In the genomic region with DNA sequence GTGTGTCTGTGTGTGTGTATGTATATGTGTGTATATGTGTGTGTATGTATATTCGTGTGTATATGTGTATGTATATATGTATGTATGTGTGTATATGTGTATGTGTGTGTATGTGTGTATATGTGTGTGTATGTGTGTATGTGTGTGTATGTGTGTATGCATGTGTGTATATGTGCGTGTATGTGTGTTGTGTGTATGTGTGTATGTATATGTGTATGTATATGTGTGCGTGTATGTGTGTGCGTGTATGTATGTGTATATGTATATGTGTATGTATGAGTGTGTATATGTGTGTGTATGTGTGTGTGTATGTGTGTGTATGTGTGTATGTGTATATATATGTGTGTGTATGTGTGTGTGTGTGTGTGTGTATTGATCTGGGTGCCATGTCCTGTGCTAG, we compare ENCODE assay signal across 33 cellular contexts. TPM values are rescaled to one million over a fixed set of nuclear protein-coding genes. Genes with fewer than 3 reads are reported as not detected.
"Had no signal": no experiment of that assay in that cellular context is flagged by ENCODE, and none has a peak within 500 bp of the region (broad histone marks: within the 10 kb centered on the region; RNA-seq: fewer than 3 reads in every experiment).

No MANE protein-coding gene starts in this region.

- H3K36me3 ChIP-seq: left lung, lower lobe of right lung, ovary, right atrium auricular region, right lobe of liver, suprapubic skin, thoracic aorta, tibial artery, upper lobe of right lung, uterus had no signal

- H3K9me3 ChIP-seq: lower lobe of right lung, ovary, right lobe of liver, suprapubic skin, thoracic aorta, upper lobe of right lung, uterus had no signal

- H3K4me1 ChIP-seq: left lung, lower lobe of right lung, right atrium auricular region, right lobe of liver, suprapubic skin, upper lobe of right lung, uterus had no signal

- FAIRE-seq: islet of Langerhans, kidney had no signal

- H3K27ac ChIP-seq: left lung, lower lobe of right lung, ovary, right atrium auricular region, right lobe of liver, suprapubic skin, thoracic aorta, tibial artery, upper lobe of right lung, uterus had no signal

- H3K9me3 Mint-ChIP-seq: immature natural killer cell; naive thymus-derived CD8-positive, alpha-beta T cell had no signal

- H3K4me1 Mint-ChIP-seq: immature natural killer cell; naive thymus-derived CD8-positive, alpha-beta T cell; nephron; neural crest cell; stimulated activated memory B cell treated with anti-CD40 and anti-IgM and Interleukin-4, amounts not matched to agents 10 μg/mL and 1 μg/mL and 100 μg/mL, for 72 hours had no signal

- H3K4me3 Mint-ChIP-seq: immature natural killer cell; naive thymus-derived CD8-positive, alpha-beta T cell; nephron; neural crest cell; stimulated activated memory B cell treated with anti-CD40 and anti-IgM and Interleukin-4, amounts not matched to agents 10 μg/mL and 1 μg/mL and 100 μg/mL, for 72 hours had no signal

- H3K27ac Mint-ChIP-seq: immature natural killer cell; naive thymus-derived CD8-positive, alpha-beta T cell; nephron; progenitor cell of endocrine pancreas; stimulated activated memory B cell treated with anti-CD40 and anti-IgM and Interleukin-4, amounts not matched to agents 10 μg/mL and 1 μg/mL and 100 μg/mL, for 72 hours had no signal

- H3K4me3 ChIP-seq: left lung, lower lobe of right lung, ovary, right atrium auricular region, right lobe of liver, smooth muscle cell, suprapubic skin, thoracic aorta, tibial artery, upper lobe of right lung, uterus had no signal

- H3K4me2 ChIP-seq: smooth muscle cell had no signal

- H3K27me3 ChIP-seq: left lung, ovary, right atrium auricular region, suprapubic skin, tibial artery, uterus had no signal

- H3K27me3 Mint-ChIP-seq: progenitor cell of endocrine pancreas had no signal

- DNase-seq: immature natural killer cell; kidney; left colon; left lung; lower lobe of right lung; mammary epithelial cell; mesenchymal stem cell; naive thymus-derived CD8-positive, alpha-beta T cell; ovary; right lobe of liver; stimulated activated CD4-positive, alpha-beta T cell treated with anti-CD3 and anti-CD28 coated beads, Interleukin-1b, Interleukin-23, amount 100 ng/mL, for 48 hours; stimulated activated CD4-positive, alpha-beta T cell treated with anti-CD3 and anti-CD28 coated beads, Interleukin-2, amount 100 ng/mL, for 48 hours; stimulated activated CD4-positive, alpha-beta T cell treated with anti-CD3 and anti-CD28 coated beads, Interleukin-4, amount 100 ng/mL, for 4 hours; stimulated activated CD8-positive, alpha-beta memory T cell treated with anti-CD3 and anti-CD28 coated beads, Interleukin-4, amount 100 ng/mL, for 48 hours; stimulated activated naive CD4-positive, alpha-beta T cell treated with Interleukin-2 at 50 U/mL for 16 hours; tibial artery; trophoblast cell; upper lobe of right lung; uterus had no signal

- H3K36me3 Mint-ChIP-seq: immature natural killer cell; naive thymus-derived CD8-positive, alpha-beta T cell; stimulated activated memory B cell treated with anti-CD40 and anti-IgM and Interleukin-4, amounts not matched to agents 10 μg/mL and 1 μg/mL and 100 μg/mL, for 72 hours had no signal

- ATAC-seq: left colon; left lung; lower lobe of right lung; naive thymus-derived CD8-positive, alpha-beta T cell; right lobe of liver; stimulated activated memory B cell treated with anti-CD40 and anti-IgM and Interleukin-4, amounts not matched to agents 10 μg/mL and 1 μg/mL and 100 μg/mL, for 72 hours; upper lobe of right lung had no signal

RNA-seq across cellular contexts. Expression of a gene that starts 31.8 kb away (rescaled TPM):
- total RNA-seq: kidney; left colon; left lung; lower lobe of right lung; mammary epithelial cell; naive thymus-derived CD8-positive, alpha-beta T cell; neural crest cell; omental fat pad; ovary; progenitor cell of endocrine pancreas; pulmonary artery endothelial cell; renal cortical epithelial cell; skeletal muscle tissue; smooth muscle cell; subcutaneous adipose tissue; suprapubic skin; thoracic aorta; upper lobe of right lung; uterus had no signal
- polyA plus RNA-seq: mammary epithelial cell, ovary had no signal

RNA-seq across cellular contexts. Expression of a gene that starts 50.3 kb away (rescaled TPM):
- total RNA-seq: naive thymus-derived CD8-positive, alpha-beta T cell had no signal
- polyA plus RNA-seq: immature natural killer cell; naive thymus-derived CD8-positive, alpha-beta T cell had no signal
